Comparison of ENCODE assay signal across 22 cellular contexts in genomic region chr16:53768167-53768566, GRCh38.
DNase-seq lines count a peak whose midpoint lies in the region; TF ChIP-seq lines count a peak whose summit lies in the region.
"Had no signal": no experiment of that assay in that cellular context is flagged by ENCODE, and none has a peak within 500 bp of the region (broad histone marks: within the 10 kb centered on the region; RNA-seq: fewer than 3 reads in every experiment).

No MANE protein-coding gene starts in this region.

- no peaks in the 10 kb centered on the region for H3K9me3 ChIP-seq in tibial artery
- H3K9me3 ChIP-seq: tibial nerve had no signal

- intact Hi-C loops in tibial artery (cut with DNase I; ENCODE audit: low total_unique reads): no loop called here

- peak overlapping the region; percentile 4 for H3K27ac Mint-ChIP-seq in activated T-cell treated with anti-CD3 and anti-CD28 coated beads, Interleukin-2, amount 50 U/mL, for 24 hours
- H3K27ac Mint-ChIP-seq: activated CD4-positive, alpha-beta T cell treated with anti-CD3 and anti-CD28 coated beads, Interleukin-2, amount 10 ng/mL, durations not matched to agents 24 days and 14 days; activated naive CD8-positive, alpha-beta T cell treated with anti-CD3 and anti-CD28 coated beads, Interleukin-2, amount 10 ng/mL, durations not matched to agents 7 days and 5 days; endodermal cell; IgD-negative memory B cell had no signal

- no peak for DNase-seq in activated T-cell treated with anti-CD3 and anti-CD28 coated beads, Interleukin-2, amount 50 U/mL, for 24 hours
- no peak for DNase-seq in activated T-cell treated with anti-CD3 and anti-CD28 coated beads for 4 hours
- DNase-seq in RPMI7951 (ENCODE audit: low read depth): peak; percentile 34
- peak; percentile 42 for DNase-seq in fibroblast of pulmonary artery (ENCODE audit: low read depth)
- DNase-seq in tibial artery: no peak
- DNase-seq in hippocampal formation (lab: John Stamatoyannopoulos, UW): no peak
- no peak for DNase-seq in DMS114 treated with DMSO at 0.1 percent for 48 hours (lab: John Stamatoyannopoulos, UW; ENCODE audit: unreplicated experiment)
- DNase-seq in KG1 (lab: John Stamatoyannopoulos, UW): no peak
- DNase-seq: activated CD4-positive, alpha-beta T cell treated with anti-CD3 and anti-CD28 coated beads, Interleukin-2, amount 10 ng/mL, durations not matched to agents 24 days and 14 days; activated naive CD8-positive, alpha-beta T cell treated with anti-CD3 and anti-CD28 coated beads, Interleukin-2, amount 10 ng/mL, durations not matched to agents 7 days and 5 days; activated T-cell treated with anti-CD3 and anti-CD28 coated beads, Interleukin-2, amount 50 U/mL, for 48 hours; cerebellar nuclear complex; endodermal cell; islet precursor cell; NCI-H1105; NCI-H2171; occipital lobe; SHP77; stimulated activated CD4-positive, alpha-beta T cell treated with anti-CD3 and anti-CD28 coated beads, Interleukin-4, amount 100 ng/mL, for 4 hours; T1000 had no signal

- H3K27ac ChIP-seq in tibial artery: peak overlapping the region; percentile 24 to 50

- H3K27me3 Mint-ChIP-seq in activated T-cell treated with anti-CD3 and anti-CD28 coated beads, Interleukin-2, amount 50 U/mL, for 24 hours: no peaks in the 10 kb centered on the region
- H3K27me3 Mint-ChIP-seq: activated CD4-positive, alpha-beta T cell treated with anti-CD3 and anti-CD28 coated beads, Interleukin-2, amount 10 ng/mL, durations not matched to agents 24 days and 14 days; activated naive CD8-positive, alpha-beta T cell treated with anti-CD3 and anti-CD28 coated beads, Interleukin-2, amount 10 ng/mL, durations not matched to agents 7 days and 5 days; IgD-negative memory B cell had no signal

- H3K9me3 Mint-ChIP-seq in activated T-cell treated with anti-CD3 and anti-CD28 coated beads, Interleukin-2, amount 50 U/mL, for 24 hours: no peaks in the 10 kb centered on the region
- H3K9me3 Mint-ChIP-seq: activated CD4-positive, alpha-beta T cell treated with anti-CD3 and anti-CD28 coated beads, Interleukin-2, amount 10 ng/mL, durations not matched to agents 24 days and 14 days; activated naive CD8-positive, alpha-beta T cell treated with anti-CD3 and anti-CD28 coated beads, Interleukin-2, amount 10 ng/mL, durations not matched to agents 7 days and 5 days; endodermal cell; IgD-negative memory B cell had no signal

- H3K4me1 ChIP-seq in tibial artery: peaks cover 0 to 76% (median 28%) of the 10 kb centered on the region in 4 donors

- H3K36me3 Mint-ChIP-seq in activated T-cell treated with anti-CD3 and anti-CD28 coated beads, Interleukin-2, amount 50 U/mL, for 24 hours (ENCODE audit: low read depth): no peaks in the 10 kb centered on the region
- H3K36me3 Mint-ChIP-seq: IgD-negative memory B cell had no signal

- TF ChIP-seq CTCF in fibroblast of pulmonary artery (IDR thresholded peaks at IDR 0.05; ENCODE audit: low read length, missing control alignments) (no peak), tibial artery (IDR thresholded peaks at IDR 0.05) (no peak)

- H3K4me3 Mint-ChIP-seq in activated T-cell treated with anti-CD3 and anti-CD28 coated beads, Interleukin-2, amount 50 U/mL, for 24 hours: no peak overlapping the region
- H3K4me3 Mint-ChIP-seq: activated CD4-positive, alpha-beta T cell treated with anti-CD3 and anti-CD28 coated beads, Interleukin-2, amount 10 ng/mL, durations not matched to agents 24 days and 14 days; activated naive CD8-positive, alpha-beta T cell treated with anti-CD3 and anti-CD28 coated beads, Interleukin-2, amount 10 ng/mL, durations not matched to agents 7 days and 5 days; endodermal cell; IgD-negative memory B cell had no signal

- H3K4me1 Mint-ChIP-seq in activated T-cell treated with anti-CD3 and anti-CD28 coated beads, Interleukin-2, amount 50 U/mL, for 24 hours (ENCODE audit: low read depth): peaks cover 44% of the 10 kb centered on the region

- H3K4me3 ChIP-seq in fibroblast of pulmonary artery (replicated peaks; ENCODE audit: low read depth, low read length) (no peak overlapping the region), tibial artery (no peak overlapping the region)
- H3K4me3 ChIP-seq: tibial nerve had no signal

- H3K27me3 ChIP-seq in tibial artery: no peaks in the 10 kb centered on the region
- H3K27me3 ChIP-seq: tibial nerve had no signal

- no peaks in the 10 kb centered on the region for H3K36me3 ChIP-seq in tibial artery
- H3K36me3 ChIP-seq: tibial nerve had no signal

Comparison
In these comparisons a context has a peak if more than half of its experiments do, and no peak if none do; other contexts are left out.
1. DNase-seq: peak in RPMI7951 (single experiment) and fibroblast of pulmonary artery (single experiment); none in activated T-cell treated with anti-CD3 and anti-CD28 coated beads, Interleukin-2, amount 50 U/mL, for 24 hours (single experiment), activated T-cell treated with anti-CD3 and anti-CD28 coated beads for 4 hours (single experiment), tibial artery (0 of 2), hippocampal formation (0 of 2), DMS114 treated with DMSO at 0.1 percent for 48 hours (single experiment) and KG1 (single experiment).